In the genomic region with DNA sequence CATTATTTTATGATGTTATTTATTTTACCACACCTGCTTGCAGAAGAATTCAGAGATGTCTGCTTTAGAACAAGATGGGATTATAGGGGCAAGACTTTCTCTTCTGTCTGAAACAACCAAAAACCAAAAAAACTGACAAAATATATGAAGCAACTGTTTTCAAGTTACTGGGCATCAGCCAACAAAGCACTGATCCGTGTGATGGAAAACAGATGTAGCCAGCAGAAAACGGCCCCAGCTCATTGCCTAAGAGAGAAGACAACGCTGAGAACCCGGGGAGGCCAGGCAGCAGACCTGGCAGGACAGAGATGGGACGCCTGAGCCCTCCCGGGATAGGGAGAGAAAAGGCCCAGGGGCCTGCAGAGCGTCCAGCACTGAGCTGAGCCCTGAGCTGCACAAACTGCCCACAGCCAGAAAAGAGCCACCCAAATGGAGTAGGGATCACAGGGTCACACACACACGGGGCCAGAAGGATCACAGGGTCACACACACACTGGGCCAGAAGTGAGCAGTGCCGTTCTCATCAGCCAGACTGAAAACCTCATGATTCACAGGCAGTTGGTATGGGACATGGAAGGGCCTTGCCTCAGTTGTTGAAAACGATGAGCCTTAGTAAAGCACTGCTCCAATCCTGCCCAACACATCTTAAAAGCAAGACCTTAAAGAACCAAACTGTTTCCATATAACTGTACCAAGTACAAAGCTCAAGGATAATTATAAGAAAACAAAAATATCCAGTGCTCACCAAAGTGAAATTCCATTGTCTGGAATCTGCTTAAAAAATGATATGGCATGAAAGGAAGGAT, we compare ENCODE assay signal across 8 cellular contexts. TPM values are rescaled to one million over a fixed set of nuclear protein-coding genes. Genes with fewer than 3 reads are reported as not detected.
DNase-seq lines count a peak whose midpoint lies in the region; ATAC-seq and TF ChIP-seq lines count a peak whose summit lies in the region.

No MANE protein-coding gene starts in this region.

- H3K36me3 ChIP-seq in mesodermal cell (ENCODE audit: control insufficient read depth, insufficient read depth, low read length) (peaks cover 57% of the 10 kb centered on the region), uterus (no peaks in the 10 kb centered on the region)

- H3K4me3 ChIP-seq in mesodermal cell (ENCODE audit: extremely low read depth, insufficient read depth, low read length, poor library complexity, severe bottlenecking) (no peak overlapping the region), uterus (no peak overlapping the region)

- TF ChIP-seq CTCF in uterus (IDR thresholded peaks at IDR 0.05) = no peak

- TF ChIP-seq POLR2A in uterus (IDR thresholded peaks at IDR 0.05) = no peak

- H3K27me3 ChIP-seq in uterus = no peaks in the 10 kb centered on the region

- intact Hi-C loops in uterus (cut with DNase I; ENCODE audit: low total_unique reads) = no loop called here

- peak; percentile 28 for DNase-seq in activated effector memory CD4-positive, alpha-beta T cell treated with anti-CD3 and anti-CD28 coated beads, Interleukin-2, amount 50 U/mL, for 16 hours
- no peak for DNase-seq in activated effector memory CD4-positive, alpha-beta T cell treated with Interleukin-2 at 50 U/mL for 16 hours
- DNase-seq in dedifferentiated amniotic fluid mesenchymal stem cell (ENCODE audit: extremely low spot score) (peak; percentile 83), uterus (peak; percentile 68 to 76), NCI-H2081 treated with DMSO at 0.1 percent for 48 hours (lab: John Stamatoyannopoulos, UW) (no peak), NAMALWA (ENCODE audit: low spot score) (no peak)

- 73 to 82% methylated on average over 9 of the region's 10 CpGs for WGBS in mesodermal cell (ENCODE audit: insufficient coverage in 2 of 2), 2 experiments

- H3K4me1 ChIP-seq in mesodermal cell (ENCODE audit: control insufficient read depth, insufficient read depth, low read length, poor library complexity, severe bottlenecking) = peaks cover 48% of the 10 kb centered on the region
- peaks cover 15 to 21% of the 10 kb centered on the region in 2 donors for H3K4me1 ChIP-seq in uterus

- H3K9me3 ChIP-seq in mesodermal cell (ENCODE audit: control insufficient read depth, low read length) (peaks cover 16% of the 10 kb centered on the region), uterus (no peaks in the 10 kb centered on the region)

- H3K27ac ChIP-seq in mesodermal cell (ENCODE audit: low read depth, low read length, severe bottlenecking) (peak overlapping the region; percentile 81), uterus (peak overlapping the region; percentile 84 to 87)

- no peak for ATAC-seq in HG03097 (IDR thresholded peaks at IDR 0.05; ENCODE audit: low FRiP score, unreplicated experiment)

RNA-seq across cellular contexts. Expression of a gene that starts 12.1 kb away (rescaled TPM):
- 297 TPM for polyA plus RNA-seq in mesodermal cell (2013, experiment 1 of 2)
- 256 TPM for polyA plus RNA-seq in mesodermal cell (2013, experiment 2 of 2)
- 100 to 1,000 TPM in 1 of 4 donors, 10 to 100 TPM in 3; 26.6 to 254 (median 59.8) TPM for total RNA-seq in uterus

Comparison
In these comparisons a context has a peak if more than half of its experiments do, and no peak if none do; other contexts are left out.
1. DNase-seq: peak in activated effector memory CD4-positive, alpha-beta T cell treated with anti-CD3 and anti-CD28 coated beads, Interleukin-2, amount 50 U/mL, for 16 hours (single experiment), dedifferentiated amniotic fluid mesenchymal stem cell (single experiment) and uterus (2 of 2); none in activated effector memory CD4-positive, alpha-beta T cell treated with Interleukin-2 at 50 U/mL for 16 hours (single experiment), NCI-H2081 treated with DMSO at 0.1 percent for 48 hours (single experiment) and NAMALWA (single experiment).